ENCODE assay signal across 22 cellular contexts in the genomic region with DNA sequence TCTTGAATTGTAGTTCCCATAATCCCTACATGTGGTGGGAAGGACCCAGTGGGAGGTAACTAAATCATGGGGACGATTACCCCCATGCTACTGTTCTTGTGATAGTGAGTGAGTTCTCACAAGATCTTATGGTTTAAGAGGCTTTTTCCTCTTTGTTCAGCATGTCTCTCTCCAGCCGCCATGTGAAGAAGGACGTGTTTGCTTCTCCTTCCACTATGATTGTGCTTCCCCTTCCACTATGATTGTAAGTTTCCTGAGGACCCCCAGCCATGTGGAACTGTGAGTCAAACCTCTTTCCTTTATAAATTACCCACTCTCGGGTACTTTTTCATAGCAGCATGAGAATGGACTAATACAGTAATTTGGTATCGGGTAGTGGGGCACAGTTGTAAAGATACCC.
DNase-seq lines count a peak whose midpoint lies in the region; ATAC-seq and TF ChIP-seq lines count a peak whose summit lies in the region.
"Had no signal": no experiment of that assay in that cellular context is flagged by ENCODE, and none has a peak within 500 bp of the region (broad histone marks: within the 10 kb centered on the region; RNA-seq: fewer than 3 reads in every experiment).

No MANE protein-coding gene starts in this region.

- H3K36me3 Mint-ChIP-seq in central memory CD8-positive, alpha-beta T cell (ENCODE audit: insufficient read depth), result peaks cover 14% of the 10 kb centered on the region
- peaks cover 52% of the 10 kb centered on the region for H3K36me3 Mint-ChIP-seq in endothelial cell (ENCODE audit: low read depth, unreplicated experiment)
- peaks cover 49% of the 10 kb centered on the region for H3K36me3 Mint-ChIP-seq in activated CD4-positive, alpha-beta memory T cell treated with anti-CD3 and anti-CD28 coated beads for 36 hours

- no peak overlapping the region for H3K27ac ChIP-seq in caudate nucleus (ENCODE audit: low read depth, low read length)
- H3K27ac ChIP-seq: BLaER1 had no signal

- H3K4me1 Mint-ChIP-seq in central memory CD8-positive, alpha-beta T cell, result peaks cover 67% of the 10 kb centered on the region
- peaks cover 21% of the 10 kb centered on the region for H3K4me1 Mint-ChIP-seq in endothelial cell (ENCODE audit: unreplicated experiment)
- peaks cover 42% of the 10 kb centered on the region for H3K4me1 Mint-ChIP-seq in activated CD4-positive, alpha-beta memory T cell treated with anti-CD3 and anti-CD28 coated beads for 36 hours (ENCODE audit: low read depth)
- H3K4me1 Mint-ChIP-seq: CD14-positive monocyte had no signal

- no peak for DNase-seq in central memory CD8-positive, alpha-beta T cell (ENCODE audit: low spot score in 2 of 2)
- DNase-seq in endothelial cell (ENCODE audit: low spot score) (no peak), retina (no peak), caudate nucleus (lab: John Stamatoyannopoulos, UW) (no peak)
- no peak for DNase-seq in activated CD4-positive, alpha-beta memory T cell treated with anti-CD3 and anti-CD28 coated beads for 36 hours
- DNase-seq: 8988T; ACHN; BE2C; C1 segment of cervical spinal cord; CD4-positive, alpha-beta memory T cell; CD4-positive, CD25-positive, alpha-beta regulatory T cell; CD8-positive, alpha-beta memory T cell; COR-L47; DMS 273 treated with DMSO at 0.1 percent for 48 hours; DMS153; DMS53; DMS79; DND-41; EL; GDM1 had no signal

- no peaks in the 10 kb centered on the region for H3K27me3 Mint-ChIP-seq in central memory CD8-positive, alpha-beta T cell
- H3K27me3 Mint-ChIP-seq in endothelial cell (ENCODE audit: unreplicated experiment), result peaks cover 3% of the 10 kb centered on the region
- no peaks in the 10 kb centered on the region for H3K27me3 Mint-ChIP-seq in activated CD4-positive, alpha-beta memory T cell treated with anti-CD3 and anti-CD28 coated beads for 36 hours
- H3K27me3 Mint-ChIP-seq: CD4-positive, alpha-beta memory T cell; CD4-positive, CD25-positive, alpha-beta regulatory T cell; CD8-positive, alpha-beta memory T cell had no signal

- H3K4me3 Mint-ChIP-seq in central memory CD8-positive, alpha-beta T cell, result no peak overlapping the region
- H3K4me3 Mint-ChIP-seq in endothelial cell (ENCODE audit: unreplicated experiment), result peak overlapping the region; percentile 63
- no peak overlapping the region for H3K4me3 Mint-ChIP-seq in activated CD4-positive, alpha-beta memory T cell treated with anti-CD3 and anti-CD28 coated beads for 36 hours
- H3K4me3 Mint-ChIP-seq: CD14-positive monocyte; CD8-positive, alpha-beta memory T cell had no signal

- H3K9me3 Mint-ChIP-seq in central memory CD8-positive, alpha-beta T cell, result no peaks in the 10 kb centered on the region
- H3K9me3 Mint-ChIP-seq in endothelial cell (ENCODE audit: unreplicated experiment), result peaks cover 20% of the 10 kb centered on the region
- H3K9me3 Mint-ChIP-seq in activated CD4-positive, alpha-beta memory T cell treated with anti-CD3 and anti-CD28 coated beads for 36 hours, result peaks cover 30% of the 10 kb centered on the region

- peak overlapping the region; percentile 45 for H3K27ac Mint-ChIP-seq in central memory CD8-positive, alpha-beta T cell (ENCODE audit: low read depth)
- no peak overlapping the region for H3K27ac Mint-ChIP-seq in endothelial cell (ENCODE audit: unreplicated experiment)
- H3K27ac Mint-ChIP-seq in activated CD4-positive, alpha-beta memory T cell treated with anti-CD3 and anti-CD28 coated beads for 36 hours, result no peak overlapping the region
- H3K27ac Mint-ChIP-seq: CD4-positive, CD25-positive, alpha-beta regulatory T cell had no signal

- TF ChIP-seq CTCF in endothelial cell (IDR thresholded peaks at IDR 0.05; ENCODE audit: unreplicated experiment), result no peak

- intact Hi-C loops in activated CD4-positive, alpha-beta memory T cell treated with anti-CD3 and anti-CD28 coated beads for 36 hours (cut with micrococcal nuclease), result no loop called here

- POLR2A ChIA-PET in activated CD4-positive, alpha-beta memory T cell treated with anti-CD3 and anti-CD28 coated beads for 36 hours (lab: Charles Lee), result no interaction called here

- no peak for ATAC-seq in central memory CD8-positive, alpha-beta T cell (replicated peaks; ENCODE audit: extremely low read depth, poor library complexity, severe bottlenecking)

- CTCF ChIA-PET in activated CD4-positive, alpha-beta memory T cell treated with anti-CD3 and anti-CD28 coated beads for 36 hours (lab: Charles Lee), result no interaction called here
